In the genomic region with DNA sequence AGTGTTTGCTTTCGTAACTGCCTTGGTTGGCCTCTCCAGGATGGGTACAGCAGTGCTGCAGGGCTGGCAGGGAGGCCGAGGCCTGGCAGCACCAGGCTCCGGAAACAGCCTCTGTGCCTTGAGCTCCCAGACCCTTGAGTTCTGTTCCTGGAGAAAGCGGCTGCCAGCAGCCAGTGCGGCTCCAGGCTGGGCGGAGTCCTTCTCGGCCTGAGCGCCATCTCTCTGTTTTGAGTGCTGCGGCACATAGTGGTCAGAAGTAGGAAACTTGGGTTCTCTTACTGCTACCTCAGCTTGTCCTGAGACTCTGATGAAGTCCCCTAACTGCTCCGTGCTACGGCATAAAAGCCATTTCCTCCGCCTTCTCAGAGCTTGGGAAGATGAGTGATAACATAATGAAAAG, we compare ENCODE assay signal across 18 cellular contexts.
DNase-seq lines count a peak whose midpoint lies in the region; TF ChIP-seq lines count a peak whose summit lies in the region.
"Had no signal": no experiment of that assay in that cellular context is flagged by ENCODE, and none has a peak within 500 bp of the region (broad histone marks: within the 10 kb centered on the region; RNA-seq: fewer than 3 reads in every experiment).

No MANE protein-coding gene starts in this region.

- H3K27ac ChIP-seq in GM23248, result no peak overlapping the region
- H3K27ac ChIP-seq: gastrocnemius medialis, HL-60, uterus had no signal

- H3K36me3 ChIP-seq in GM23248 (ENCODE audit: low read depth), result no peaks in the 10 kb centered on the region
- H3K36me3 ChIP-seq: gastrocnemius medialis, uterus had no signal

- H3K9me2 ChIP-seq in GM23248 (ENCODE audit: insufficient read depth), result no peaks in the 10 kb centered on the region

- DNase-seq in A172 (ENCODE audit: low spot score) (peak; percentile 12), GM13976 (ENCODE audit: low spot score) (no peak), SK-MEL-5 (ENCODE audit: low read depth, low spot score) (peak; percentile 61), iPS-NIHi11 (ENCODE audit: low spot score) (peak; percentile 29), mesenteric fat pad (ENCODE audit: low spot score) (no peak), NCI-H524 (lab: John Stamatoyannopoulos, UW) (no peak), NCI-H69 (lab: John Stamatoyannopoulos, UW) (no peak), GM23248 (no peak)
- DNase-seq: activated CD4-positive, alpha-beta T cell treated with anti-CD3 and anti-CD28 coated beads, Interleukin-2, amount 50 U/mL, for 48 hours; activated effector memory CD4-positive, alpha-beta T cell treated with anti-CD3 and anti-CD28 coated beads, Interleukin-2, amount 50 U/mL, for 16 hours; AML-193; effector memory CD4-positive, alpha-beta T cell; gastrocnemius medialis; HCEC 1CT; NCI-H226; stimulated activated CD4-positive, alpha-beta T cell treated with anti-CD3 and anti-CD28 coated beads, Interleukin-2, amount 100 ng/mL, for 48 hours; uterus had no signal

- no peaks in the 10 kb centered on the region for H3K79me2 ChIP-seq in GM23248 (ENCODE audit: insufficient read depth)

- no peaks in the 10 kb centered on the region for H3K9me3 ChIP-seq in GM23248 (ENCODE audit: low read depth)
- H3K9me3 ChIP-seq: gastrocnemius medialis, uterus had no signal

- H3F3A ChIP-seq in GM23248 (ENCODE audit: insufficient read depth), result no peaks in the 10 kb centered on the region

- WGBS in GM23248 (ENCODE audit: low coverage in 1 of 2, low lambda C conversion rate in 2 of 2, missing lambda C conversion rate in 2 of 2), 2 experiments, result 72 to 78% methylated on average over 12 of the region's 12 CpGs

- no peaks in the 10 kb centered on the region for H3K4me1 ChIP-seq in GM23248 (ENCODE audit: insufficient read depth)
- H3K4me1 ChIP-seq: gastrocnemius medialis, uterus had no signal

- H3K4me3 ChIP-seq in GM23248, result no peak overlapping the region
- H3K4me3 ChIP-seq: gastrocnemius medialis, uterus had no signal

- no peaks in the 10 kb centered on the region for H4K20me1 ChIP-seq in GM23248 (ENCODE audit: insufficient read depth)

- in situ Hi-C loops in GM13976 (cut with MboI; ENCODE audit: low sequenced_read_pairs, unreplicated experiment) (no loop called here), SK-MEL-5 (cut with HindIII; ENCODE audit: low pct_unique_long_range_greater_than_20kb, low sequenced_read_pairs) (no loop called here), GM23248 (cut with MboI) (no loop called here)

- peak; percentile 28 for TF ChIP-seq CTCF in GM13976 (IDR thresholded peaks at IDR 0.05; ENCODE audit: borderline replicate concordance, control extremely low read depth, extremely low read depth, insufficient read depth, missing control alignments)

- no peak overlapping the region for H3K4me2 ChIP-seq in GM23248 (ENCODE audit: unreplicated experiment)

- H3K27me3 ChIP-seq in GM23248 (replicated peaks; ENCODE audit: insufficient read depth), result peaks cover 13% of the 10 kb centered on the region
- H3K27me3 ChIP-seq: uterus had no signal

- H3K9ac ChIP-seq in GM23248, result no peak overlapping the region

- H2AFZ ChIP-seq in GM23248, result no peak overlapping the region

Comparison
In these comparisons a context has a peak if more than half of its experiments do, and no peak if none do; other contexts are left out.
1. DNase-seq: peak in A172 (single experiment), SK-MEL-5 (single experiment) and iPS-NIHi11 (single experiment); none in GM13976 (single experiment), mesenteric fat pad (single experiment), NCI-H524 (0 of 2), NCI-H69 (single experiment) and GM23248 (single experiment).